ENCODE assay signal across 16 cellular contexts in the genomic region with DNA sequence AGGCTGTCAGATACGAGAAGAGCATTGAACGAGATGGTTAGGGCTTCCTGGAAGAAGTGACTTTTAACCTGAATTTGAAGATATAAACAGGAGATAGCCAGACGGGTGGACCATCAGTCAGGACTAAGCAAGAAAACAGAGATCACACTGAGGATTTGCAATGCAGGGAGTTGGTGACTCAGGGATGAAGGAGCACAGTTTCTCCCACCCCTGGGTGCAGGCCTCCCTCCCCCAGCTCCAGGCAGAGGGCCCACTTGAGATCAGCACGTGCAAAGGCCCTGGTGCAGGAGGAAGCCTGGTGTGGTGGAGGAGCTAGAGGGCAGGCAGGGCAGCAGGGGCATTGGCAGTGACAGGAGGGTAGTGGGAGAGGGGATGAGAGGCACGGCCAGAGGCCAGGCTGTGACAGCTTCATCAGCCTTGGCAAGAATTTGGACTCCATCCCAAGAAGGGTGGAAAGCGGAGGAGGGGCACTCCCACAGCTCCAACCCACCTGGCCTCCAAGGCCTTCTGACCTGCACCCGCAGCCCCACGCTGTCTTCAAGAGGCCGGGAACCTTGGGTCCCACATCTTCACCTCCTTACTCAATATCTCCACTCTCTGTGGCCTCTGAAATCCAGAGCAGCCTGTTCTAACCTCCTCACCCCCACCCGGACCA.
"Had no signal": no experiment of that assay in that cellular context is flagged by ENCODE, and none has a peak within 500 bp of the region (broad histone marks: within the 10 kb centered on the region; RNA-seq: fewer than 3 reads in every experiment).

No MANE protein-coding gene starts in this region.

- H3K27ac ChIP-seq: gastroesophageal sphincter, tibial artery, uterus had no signal

- H3K4me3 ChIP-seq: gastroesophageal sphincter, heart right ventricle, skin epidermis, tibial artery, uterus had no signal

- ATAC-seq: activated T-cell treated with anti-CD3 and anti-CD28 coated beads, Interleukin-2, amount 50 U/mL, for 72 hours; gastroesophageal sphincter; left cardiac atrium; natural killer cell; stimulated activated naive B cell treated with anti-CD40 and anti-IgM and Interleukin-4, amounts not matched to agents 10 μg/mL and 1 μg/mL and 100 μg/mL, for 72 hours had no signal

- DNase-seq: activated B cell treated with CpG ODN at 0.5 μM for 24 hours; activated CD4-positive, alpha-beta T cell treated with anti-CD3 and anti-CD28 coated beads, Interleukin-2, amount 10 ng/mL, durations not matched to agents 7 days and 5 days; activated CD8-positive, alpha-beta memory T cell treated with anti-CD3 and anti-CD28 coated beads, Interleukin-2, amount 50 U/mL, for 48 hours; activated gamma-delta T cell treated with Interleukin-2 at 50 U/mL for 16 hours; activated T-cell treated with anti-CD3 and anti-CD28 coated beads, Interleukin-2, amount 50 U/mL, for 72 hours; effector memory CD4-positive, alpha-beta T cell; heart right ventricle; left cardiac atrium; natural killer cell; stimulated activated CD4-positive, alpha-beta T cell treated with anti-CD3 and anti-CD28 coated beads, Interleukin-15, amount 100 ng/mL, for 24 hours; stimulated activated CD4-positive, alpha-beta T cell treated with anti-CD3 and anti-CD28 coated beads, Interleukin-4, amount 100 ng/mL, for 1 hour; stimulated activated naive B cell treated with anti-CD40 and anti-IgM and Interleukin-4, amounts not matched to agents 10 μg/mL and 1 μg/mL and 100 μg/mL, for 72 hours; tibial artery; uterus had no signal

- H3K9me3 ChIP-seq: gastroesophageal sphincter, heart right ventricle, tibial artery, uterus had no signal

- H3K36me3 ChIP-seq: gastroesophageal sphincter, heart right ventricle, tibial artery, uterus had no signal

- H3K4me1 ChIP-seq: uterus had no signal
